ENCODE assay signal across 8 cellular contexts in the genomic region with DNA sequence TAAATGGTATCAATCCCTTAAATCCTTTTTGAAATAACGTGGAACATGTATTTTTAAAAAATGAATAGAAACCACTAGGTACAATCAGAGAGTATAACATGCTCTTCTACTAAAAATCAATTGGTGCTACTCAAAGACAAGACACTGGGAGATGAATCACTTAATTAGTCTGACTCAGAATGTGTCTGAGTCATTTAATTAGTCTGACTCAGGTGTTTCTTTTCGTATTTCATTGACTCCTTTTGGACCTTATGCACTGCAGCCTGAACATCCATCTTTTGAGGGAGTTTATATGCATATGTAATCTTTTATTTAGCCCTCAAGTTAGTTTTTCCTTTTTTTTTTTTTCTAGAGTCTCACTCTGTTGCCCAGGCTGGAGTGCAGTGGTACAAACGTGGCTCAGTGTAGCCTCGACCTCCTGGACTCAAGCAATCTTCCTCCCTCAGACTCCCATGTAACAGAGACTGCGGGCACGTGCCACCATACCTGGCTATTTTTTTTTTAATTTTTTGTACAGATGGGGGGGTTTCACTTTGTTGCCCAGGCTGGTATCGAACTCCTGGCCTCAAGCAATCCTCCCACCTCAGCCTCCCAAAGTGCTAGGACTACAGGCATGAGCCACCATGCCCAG. TPM values are rescaled to one million over a fixed set of nuclear protein-coding genes. Genes with fewer than 3 reads are reported as not detected.
A peak's percentile ranks its signal among the peaks of the same experiment; 100 is the strongest.
DNase-seq lines count a peak whose midpoint lies in the region; ATAC-seq and TF ChIP-seq lines count a peak whose summit lies in the region.

No MANE protein-coding gene starts in this region.

- H3K36me3 Mint-ChIP-seq in HFFc6 (ENCODE audit: low read depth): peaks cover 4% of the 10 kb centered on the region; the same call in 1 of the 2 replicates

- H3K27me3 ChIP-seq in RWPE2 (ENCODE audit: insufficient read depth, poor library complexity, severe bottlenecking) (no peaks in the 10 kb centered on the region), uterus (no peaks in the 10 kb centered on the region)

- H3K9me3 ChIP-seq in RWPE2 (ENCODE audit: severe bottlenecking) (no peaks in the 10 kb centered on the region), uterus (no peaks in the 10 kb centered on the region)

- intact Hi-C loops in left colon (cut with DNase I, micrococcal nuclease): no loop called here
- intact Hi-C loops in uterus (cut with DNase I; ENCODE audit: low total_unique reads): no loop called here

- H3K27ac ChIP-seq in RWPE2 (ENCODE audit: poor library complexity, severe bottlenecking) (peak overlapping the region; percentile 54), uterus (no peak overlapping the region)

- DNase-seq in GM10266 (ENCODE audit: extremely low spot score) (peak; percentile 34), HFFc6 (peak; percentile 90), RWPE2 (ENCODE audit: low spot score) (no peak), left colon (no peak), uterus (no peak), iPS-NIHi7 (ENCODE audit: extremely low spot score) (no peak), GM19240 (ENCODE audit: insufficient read length, low spot score) (no peak), NCI-H345 (lab: John Stamatoyannopoulos, UW) (no peak)

- TF ChIP-seq CTCF in GM10266 (IDR thresholded peaks at IDR 0.05; ENCODE audit: control insufficient read depth, insufficient read depth, low read depth, missing control alignments) (no peak), HFFc6 (IDR thresholded peaks at IDR 0.05) (no peak), RWPE2 (IDR thresholded peaks at IDR 0.05; ENCODE audit: poor library complexity, severe bottlenecking) (no peak), uterus (IDR thresholded peaks at IDR 0.05) (no peak)

- no peak overlapping the region for H3K4me3 Mint-ChIP-seq in HFFc6

- peak; percentile 98 for ATAC-seq in RWPE2 (ENCODE audit: low read depth)
- peak; percentile 69 for ATAC-seq in left colon

- TF ChIP-seq POLR2A in uterus (IDR thresholded peaks at IDR 0.05): no peak

- H3K27me3 Mint-ChIP-seq in HFFc6 (ENCODE audit: insufficient read depth): no peaks in the 10 kb centered on the region

- H3K4me3 ChIP-seq in RWPE2 (ENCODE audit: severe bottlenecking) (no peak overlapping the region), uterus (no peak overlapping the region)

- no peaks in the 10 kb centered on the region for H3K9me3 Mint-ChIP-seq in HFFc6

- peaks cover 63% of the 10 kb centered on the region for H3K36me3 ChIP-seq in RWPE2 (ENCODE audit: low read depth)
- H3K36me3 ChIP-seq in uterus: no peaks in the 10 kb centered on the region

- H3K4me1 Mint-ChIP-seq in HFFc6 (ENCODE audit: low read depth): peaks cover 28% of the 10 kb centered on the region

- H3K4me1 ChIP-seq in RWPE2 (ENCODE audit: insufficient read depth, poor library complexity, severe bottlenecking) (peaks cover 35% of the 10 kb centered on the region), uterus (peaks cover 0 to 5% of the 10 kb centered on the region in 2 donors)

- H3K27ac Mint-ChIP-seq in HFFc6: peak overlapping the region; percentile 74

RNA-seq across cellular contexts. Expression of gene PPP4R3B, which starts 26.5 kb away (rescaled TPM):
- total RNA-seq in HFFc6 (2021; fragmentation: NEBNext Ultra II Directional; extraction: Animal tissue kit (Norgen Biotek cat#: 25700)): 10 to 100 TPM; 37.1 to 43.1 (median 39.8) TPM
- total RNA-seq in left colon (10 to 100 TPM; 59.0 to 64.7 TPM), uterus (100 to 1,000 TPM in 1 of 4 donors, 10 to 100 TPM in 3; 29.2 to 117 (median 54.2) TPM)

Comparison
In these comparisons a context has a peak if more than half of its experiments do, and no peak if none do; other contexts are left out.
1. DNase-seq: peak in GM10266 (single experiment) and HFFc6 (single experiment); none in RWPE2 (single experiment), left colon (0 of 2), uterus (0 of 2), iPS-NIHi7 (single experiment), GM19240 (single experiment) and NCI-H345 (single experiment).